Comparison of ENCODE assay signal across 8 cellular contexts in the genomic region with DNA sequence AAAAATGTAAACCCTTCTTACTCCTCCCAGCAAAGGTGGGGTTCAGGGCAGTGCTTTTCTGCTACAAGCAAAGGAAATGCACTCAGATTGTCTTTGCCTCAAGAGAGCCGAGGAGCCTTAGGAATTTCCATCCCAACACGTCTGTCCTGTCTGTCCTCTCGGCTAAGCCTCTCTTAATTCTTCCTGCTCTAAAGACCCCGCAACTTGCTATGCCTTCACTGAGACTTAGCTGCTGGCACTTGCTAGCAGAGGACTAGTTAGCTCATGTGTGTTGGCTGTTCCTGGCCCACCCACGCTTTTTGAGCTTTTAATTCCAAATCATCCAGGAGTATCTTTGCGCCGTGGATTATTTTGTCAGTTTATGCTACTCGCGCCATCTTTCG. TPM values are rescaled to one million over a fixed set of nuclear protein-coding genes. Genes with fewer than 3 reads are reported as not detected.
DNase-seq lines count a peak whose midpoint lies in the region; ATAC-seq, FAIRE-seq and TF ChIP-seq lines count a peak whose summit lies in the region.

No MANE protein-coding gene starts in this region.

- peaks cover 52% of the 10 kb centered on the region for H3K4me1 Mint-ChIP-seq in activated naive CD8-positive, alpha-beta T cell (ENCODE audit: low read depth)

- H3K9me3 ChIP-seq in heart right ventricle (no peaks in the 10 kb centered on the region), kidney (ENCODE audit: control insufficient read depth in 1 of 2, low read length in 2 of 2) (no peaks in the 10 kb centered on the region), uterus (no peaks in the 10 kb centered on the region)

- DNase-seq in heart right ventricle: no peak
- DNase-seq in Right ventricle myocardium superior: no peak
- DNase-seq in kidney: no peak
- no peak for DNase-seq in uterus
- no peak for DNase-seq in NCI-H1436 treated with DMSO at 0.1 percent for 48 hours (lab: John Stamatoyannopoulos, UW)
- DNase-seq in amniotic stem cell (lab: John Stamatoyannopoulos, UW): no peak

- WGBS in heart right ventricle, 2 donors: 59 to 65% methylated on average over 10 of the region's 10 CpGs

- H3K36me3 Mint-ChIP-seq in activated naive CD8-positive, alpha-beta T cell: peaks cover 14% of the 10 kb centered on the region

- peak overlapping the region; percentile 19 to 82 (median 71) for H3K4me3 ChIP-seq in heart right ventricle
- peak overlapping the region; percentile 77 to 80 for H3K4me3 ChIP-seq in kidney (ENCODE audit: low read length in 2 of 2)
- H3K4me3 ChIP-seq in uterus: peak overlapping the region; percentile 55 to 70

- peak overlapping the region in 1 of 2 donors; percentile 29 for H3K9ac ChIP-seq in kidney (ENCODE audit: low read length in 2 of 2)

- H3K27ac ChIP-seq in heart right ventricle (peak overlapping the region in 8 of 10 donors; percentile 34 to 75 (median 41)), kidney (ENCODE audit: low read depth in 2 of 2, low read length in 2 of 2) (no peak overlapping the region), uterus (peak overlapping the region; percentile 38 to 47)

- H3K4me1 ChIP-seq in heart right ventricle (peaks cover 9 to 62% (median 40%) of the 10 kb centered on the region in 9 donors), kidney (ENCODE audit: control insufficient read depth in 1 of 2, insufficient read depth in 1 of 2, low read depth in 1 of 2, low read length in 2 of 2) (peaks cover 4 to 30% of the 10 kb centered on the region in 2 donors), uterus (peaks cover 0 to 18% of the 10 kb centered on the region in 2 donors)

- H3K27me3 ChIP-seq in heart right ventricle (peaks cover 0 to 16% (median 2%) of the 10 kb centered on the region in 7 donors), uterus (peaks cover 0 to 4% of the 10 kb centered on the region in 2 donors)

- H3K27me3 Mint-ChIP-seq in activated naive CD8-positive, alpha-beta T cell: peaks cover 5% of the 10 kb centered on the region

- H3K27ac Mint-ChIP-seq in activated naive CD8-positive, alpha-beta T cell: peak overlapping the region; percentile 99

- peak overlapping the region; percentile 100 for H3K4me3 Mint-ChIP-seq in activated naive CD8-positive, alpha-beta T cell

- TF ChIP-seq POLR2A in uterus (IDR thresholded peaks at IDR 0.05): no peak

- H3K36me3 ChIP-seq in heart right ventricle (peaks cover 0 to 52% (median 39%) of the 10 kb centered on the region in 9 donors), kidney (ENCODE audit: control insufficient read depth in 1 of 2, insufficient read depth in 2 of 2, low read length in 2 of 2) (peaks cover 18 to 28% of the 10 kb centered on the region in 2 donors), uterus (no peaks in the 10 kb centered on the region)

- no peak for ATAC-seq in heart right ventricle
- no peak for ATAC-seq in Right ventricle myocardium superior (ENCODE audit: poor library complexity)
- no peak for ATAC-seq in HG03520 (IDR thresholded peaks at IDR 0.05; ENCODE audit: unreplicated experiment)

- intact Hi-C loops in heart right ventricle (cut with DNase I) (loop anchor here in 5 of 10 donors (2.0 to 5.0 kb wide), 6 partner anchors 34 to 571 kb away; partner anchors contain the start of gene OGA (in 1 of the 5)), Right ventricle myocardium superior (cut with DNase I) (no loop called here), kidney (cut with DNase I) (no loop called here), uterus (cut with DNase I; ENCODE audit: low total_unique reads) (no loop called here)

- no peaks in the 10 kb centered on the region for H3K9me3 Mint-ChIP-seq in activated naive CD8-positive, alpha-beta T cell (ENCODE audit: low read depth)

- FAIRE-seq in kidney (lab: Jason Lieb, UNC): no peak

- no peak for TF ChIP-seq CTCF in heart right ventricle (IDR thresholded peaks at IDR 0.05)
- no peak for TF ChIP-seq CTCF in kidney (IDR thresholded peaks at IDR 0.05; ENCODE audit: borderline replicate concordance, extremely low read depth, insufficient read depth)
- no peak for TF ChIP-seq CTCF in uterus (IDR thresholded peaks at IDR 0.05)

RNA-seq across cellular contexts. Expression of gene NPM3, which starts 0.5 kb away (rescaled TPM):
- total RNA-seq in heart right ventricle (10 to 100 TPM in 2 of 10 donors, 1 to 10 TPM in 8; 4.9 to 12.1 (median 7.0) TPM), Right ventricle myocardium superior (5.8 TPM), kidney (23.8 TPM), uterus (100 to 1,000 TPM in 1 of 4 donors, 10 to 100 TPM in 3; 11.0 to 122 (median 38.0) TPM)
- polyA plus RNA-seq in heart right ventricle (10 to 100 TPM in 1 of 2 donors, 1 to 10 TPM in 1; 5.2 to 23.3 TPM), kidney (ENCODE audit: insufficient read depth, low read depth, low replicate concordance) (34.0 TPM)

RNA-seq across cellular contexts. Expression of gene FGF8, which starts 7.8 kb away (rescaled TPM):
- total RNA-seq in heart right ventricle (under 1 TPM in 1 of 10 donors, not detected in 9; 0.20 TPM), Right ventricle myocardium superior (not detected), kidney (not detected), uterus (not detected)
- polyA plus RNA-seq in heart right ventricle (not detected), kidney (ENCODE audit: insufficient read depth, low read depth, low replicate concordance) (not detected)

RNA-seq across cellular contexts. Expression of gene OGA, which starts 34.5 kb away (rescaled TPM):
- total RNA-seq in heart right ventricle (100 to 1,000 TPM in 7 of 10 donors, 10 to 100 TPM in 3; 65.6 to 146 (median 119) TPM), Right ventricle myocardium superior (84.4 TPM), kidney (146 TPM), uterus (100 to 1,000 TPM in 3 of 4 donors, 10 to 100 TPM in 1; 63.5 to 181 (median 156) TPM)
- polyA plus RNA-seq in heart right ventricle (10 to 100 TPM; 28.7 to 74.3 TPM), kidney (ENCODE audit: insufficient read depth, low read depth, low replicate concordance) (33.4 TPM)

RNA-seq across cellular contexts. Expression of gene KCNIP2, which starts 59.9 kb away (rescaled TPM):
- total RNA-seq in heart right ventricle (100 to 1,000 TPM in 7 of 10 donors, 10 to 100 TPM in 3; 15.5 to 707 (median 190) TPM), Right ventricle myocardium superior (516 TPM), kidney (3.4 TPM), uterus (1 to 10 TPM in 2 of 4 donors, under 1 TPM in 1, not detected in 1; 0.29 to 8.6 (median 4.1) TPM)
- polyA plus RNA-seq in heart right ventricle (100 to 1,000 TPM; 264 to 452 TPM), kidney (ENCODE audit: insufficient read depth, low read depth, low replicate concordance) (0.67 TPM)

Comparison
In these comparisons a context has a peak if more than half of its experiments do, and no peak if none do; other contexts are left out.
1. H3K27ac ChIP-seq: peak in heart right ventricle (8 of 10) and uterus (2 of 2); none in kidney (0 of 2).
2. Peak in every context shown above with its lines, with median percentiles within 50 percentile points of each other: H3K4me3 ChIP-seq.